In genomic region chr3:25854635-25855034, GRCh38 we compare ENCODE assay signal across 14 cellular contexts.
DNase-seq lines count a peak whose midpoint lies in the region; ATAC-seq and TF ChIP-seq lines count a peak whose summit lies in the region.
"Had no signal": no experiment of that assay in that cellular context is flagged by ENCODE, and none has a peak within 500 bp of the region (broad histone marks: within the 10 kb centered on the region; RNA-seq: fewer than 3 reads in every experiment).

No MANE protein-coding gene starts in this region.

- peak overlapping the region; percentile 87; the same call in 1 of the 2 replicates for H3K27ac ChIP-seq in C4-2B
- H3K27ac ChIP-seq: tibial nerve had no signal

- no peaks in the 10 kb centered on the region for H3K27me3 Mint-ChIP-seq in osteocyte (ENCODE audit: unreplicated experiment)

- no peak overlapping the region for H3K4me3 Mint-ChIP-seq in osteocyte (ENCODE audit: unreplicated experiment)
- H3K4me3 Mint-ChIP-seq: activated naive CD4-positive, alpha-beta T cell treated with anti-CD3 and anti-CD28 coated beads for 36 hours had no signal

- ATAC-seq in HG02588 (IDR thresholded peaks at IDR 0.05; ENCODE audit: unreplicated experiment) (no peak), HG02759 (IDR thresholded peaks at IDR 0.05; ENCODE audit: unreplicated experiment) (no peak)

- H3K36me3 Mint-ChIP-seq in osteocyte (ENCODE audit: unreplicated experiment): no peaks in the 10 kb centered on the region

- H3K4me3 ChIP-seq in epithelial cell of esophagus (ENCODE audit: low read length): no peak overlapping the region
- H3K4me3 ChIP-seq: GM12878, tibial nerve had no signal

- H3K9me3 Mint-ChIP-seq in osteocyte (ENCODE audit: unreplicated experiment): no peaks in the 10 kb centered on the region

- TF ChIP-seq CTCF in C4-2B (conservative IDR thresholded peaks at IDR 0.05) (no peak), epithelial cell of esophagus (IDR thresholded peaks at IDR 0.05; ENCODE audit: insufficient read depth, low read depth, low read length, missing control alignments) (no peak), osteocyte (IDR thresholded peaks at IDR 0.05) (no peak)

- DNase-seq in OCI-M1 (lab: John Stamatoyannopoulos, UW) (peak; percentile 39), epithelial cell of esophagus (ENCODE audit: low read depth) (peak; percentile 68), osteocyte (ENCODE audit: extremely low spot score, unreplicated experiment) (no peak), AML-193 (lab: John Stamatoyannopoulos, UW) (no peak)
- DNase-seq in activated naive CD4-positive, alpha-beta T cell (lab: John Stamatoyannopoulos, UW): no peak
- DNase-seq: activated naive CD4-positive, alpha-beta T cell treated with anti-CD3 and anti-CD28 coated beads for 36 hours; NCI-H524 treated with DMSO at 0.1 percent for 48 hours; retina; SW 1271 had no signal

- H3K27ac Mint-ChIP-seq in osteocyte (ENCODE audit: unreplicated experiment): peak overlapping the region; percentile 52
- H3K27ac Mint-ChIP-seq: activated naive CD4-positive, alpha-beta T cell treated with anti-CD3 and anti-CD28 coated beads for 36 hours had no signal

- H3K4me1 Mint-ChIP-seq in osteocyte (ENCODE audit: unreplicated experiment): peaks cover 19% of the 10 kb centered on the region

Comparison
In these comparisons a context has a peak if more than half of its experiments do, and no peak if none do; other contexts are left out.
1. DNase-seq: peak in OCI-M1 (single experiment) and epithelial cell of esophagus (single experiment); none in osteocyte (single experiment), activated naive CD4-positive, alpha-beta T cell (0 of 4) and AML-193 (0 of 2).